8 cellular contexts compared by ENCODE assay signal in genomic region chr12:96343347-96343954, GRCh38. TPM values are rescaled to one million over a fixed set of nuclear protein-coding genes. Genes with fewer than 3 reads are reported as not detected.
A peak's percentile ranks its signal among the peaks of the same experiment; 100 is the strongest.
DNase-seq lines count a peak whose midpoint lies in the region; ATAC-seq and TF ChIP-seq lines count a peak whose summit lies in the region.

No MANE protein-coding gene starts in this region.

- no peaks in the 10 kb centered on the region for H3K36me3 ChIP-seq in CD8-positive, alpha-beta memory T cell (ENCODE audit: insufficient read depth, low read length)
- peaks cover 0 to 38% of the 10 kb centered on the region in 2 experiments for H3K36me3 ChIP-seq in SK-N-SH (replicated peaks in 1 of 2; ENCODE audit: control insufficient read depth in 1 of 2, insufficient read depth in 2 of 2, low read length in 1 of 2)

- no peak for TF ChIP-seq CTCF in SK-N-SH (IDR thresholded peaks at IDR 0.05)
- TF ChIP-seq CTCF in coronary artery (IDR thresholded peaks at IDR 0.05), result no peak

- H3K4me3 ChIP-seq in CD8-positive, alpha-beta memory T cell (ENCODE audit: low read length), result no peak overlapping the region
- H3K4me3 ChIP-seq in SK-N-SH (ENCODE audit: low read depth in 2 of 2, low read length in 1 of 2) (no peak overlapping the region), coronary artery (no peak overlapping the region)

- peak overlapping the region in 7 of 8 donors; percentile 22 to 79 (median 58) for H3K27ac Mint-ChIP-seq in CD8-positive, alpha-beta memory T cell
- peak overlapping the region; percentile 64 for H3K27ac Mint-ChIP-seq in activated naive CD8-positive, alpha-beta T cell

- peaks cover 99% of the 10 kb centered on the region for H3K79me2 ChIP-seq in SK-N-SH (ENCODE audit: insufficient read depth)

- POLR2A ChIA-PET in CD8-positive, alpha-beta memory T cell (lab: Charles Lee), result interaction anchor here (0.6 to 1.1 kb wide), 2 partner anchors 50 to 57 kb away, joined by 3 to 4 read pairs; partner anchors contain the start of gene CDK17
- POLR2A ChIA-PET in SK-N-SH (lab: Yijun Ruan, JAX), result no interaction called here

- H3K36me3 Mint-ChIP-seq in CD8-positive, alpha-beta memory T cell, result peaks cover 13 to 24% (median 22%) of the 10 kb centered on the region in 3 donors
- H3K36me3 Mint-ChIP-seq in activated naive CD8-positive, alpha-beta T cell, result peaks cover 22% of the 10 kb centered on the region

- H3K4me1 ChIP-seq in CD8-positive, alpha-beta memory T cell (ENCODE audit: insufficient read depth, low read length), result peaks cover 35% of the 10 kb centered on the region
- H3K4me1 ChIP-seq in SK-N-SH (ENCODE audit: control insufficient read depth in 1 of 2, insufficient read depth in 2 of 2, low read depth in 1 of 2, low read length in 1 of 2), result no peaks in the 10 kb centered on the region

- H4K20me1 ChIP-seq in SK-N-SH (ENCODE audit: insufficient read depth), result peaks cover 33% of the 10 kb centered on the region

- H3K27ac ChIP-seq in CD8-positive, alpha-beta memory T cell (ENCODE audit: low read depth, low read length), result no peak overlapping the region
- H3K27ac ChIP-seq in SK-N-SH (ENCODE audit: low read depth in 2 of 2, low read length in 1 of 2) (no peak overlapping the region), coronary artery (no peak overlapping the region)

- no peak overlapping the region for H3K4me2 ChIP-seq in SK-N-SH

- H3K9me3 Mint-ChIP-seq in CD8-positive, alpha-beta memory T cell, result peaks cover 11 to 24% (median 20%) of the 10 kb centered on the region in 5 donors
- peaks cover 17% of the 10 kb centered on the region for H3K9me3 Mint-ChIP-seq in activated naive CD8-positive, alpha-beta T cell (ENCODE audit: low read depth)

- DNase-seq in CD8-positive, alpha-beta memory T cell, result peak in 1 of 5 donors; percentile 48
- DNase-seq in NOMO-1 (lab: John Stamatoyannopoulos, UW; ENCODE audit: unreplicated experiment in 2 of 2), result no peak
- DNase-seq in SK-N-SH, result no peak
- no peak for DNase-seq in coronary artery (ENCODE audit: low spot score)
- no peak for DNase-seq in stimulated activated CD4-positive, alpha-beta T cell treated with anti-CD3 and anti-CD28 coated beads, Interleukin-15, amount 100 ng/mL, for 24 hours

- H3F3A ChIP-seq in SK-N-SH (replicated peaks; ENCODE audit: insufficient read depth), result peaks cover 4% of the 10 kb centered on the region

- H3K9ac ChIP-seq in SK-N-SH, result no peak overlapping the region

- H3K9me3 ChIP-seq in CD8-positive, alpha-beta memory T cell (ENCODE audit: low read length), result no peaks in the 10 kb centered on the region
- peaks cover 11% of the 10 kb centered on the region for H3K9me3 ChIP-seq in SK-N-SH

- H3K27me3 ChIP-seq in CD8-positive, alpha-beta memory T cell (ENCODE audit: insufficient read depth, low read length, poor library complexity, severe bottlenecking), result no peaks in the 10 kb centered on the region
- H3K27me3 ChIP-seq in SK-N-SH (ENCODE audit: insufficient read depth), result no peaks in the 10 kb centered on the region

- 100% methylated on average over 3 of the region's 3 CpGs for WGBS in SK-N-SH (ENCODE audit: low lambda C conversion rate)

- TF ChIP-seq EP300 in SK-N-SH (IDR thresholded peaks at IDR 0.05; ENCODE audit: borderline replicate concordance in 1 of 2, low read depth in 1 of 2, low read length in 1 of 2), result no peak

- peaks cover 58 to 77% (median 75%) of the 10 kb centered on the region in 3 donors for H3K4me1 Mint-ChIP-seq in CD8-positive, alpha-beta memory T cell
- H3K4me1 Mint-ChIP-seq in activated naive CD8-positive, alpha-beta T cell (ENCODE audit: low read depth), result peaks cover 58% of the 10 kb centered on the region

- no peaks in the 10 kb centered on the region for H3K9me2 ChIP-seq in SK-N-SH

- peak; percentile 60 for ATAC-seq in GM19043 (IDR thresholded peaks at IDR 0.05; ENCODE audit: low read depth, unreplicated experiment)
- ATAC-seq in HG03095 (IDR thresholded peaks at IDR 0.05; ENCODE audit: unreplicated experiment), result peak; percentile 77

- no peak overlapping the region for H2AFZ ChIP-seq in SK-N-SH (ENCODE audit: low read depth)

- CTCF ChIA-PET in CD8-positive, alpha-beta memory T cell (lab: Charles Lee), result interaction anchor here (1.1 to 1.2 kb wide), 2 partner anchors 14 to 173 kb away, joined by 3 read pairs; no protein-coding TSS in a partner anchor
- CTCF ChIA-PET in SK-N-SH (lab: Yijun Ruan, JAX), result interaction anchor here (1.4 kb wide), 1 partner anchor 15 kb away, joined by 4 read pairs; no protein-coding TSS in a partner anchor

- peak overlapping the region; percentile 13 to 69 (median 41) for H3K4me3 Mint-ChIP-seq in CD8-positive, alpha-beta memory T cell
- H3K4me3 Mint-ChIP-seq in activated naive CD8-positive, alpha-beta T cell, result peak overlapping the region; percentile 1

- H3K27me3 Mint-ChIP-seq in CD8-positive, alpha-beta memory T cell, result no peaks in the 10 kb centered on the region
- no peaks in the 10 kb centered on the region for H3K27me3 Mint-ChIP-seq in activated naive CD8-positive, alpha-beta T cell

- TF ChIP-seq RAD21 in SK-N-SH (IDR thresholded peaks at IDR 0.05; ENCODE audit: low read length), result no peak

TF ChIP-seq in SK-N-SH, 30 proteins besides CTCF, POLR2A, EP300 and RAD21:
- TF ChIP-seq MXI1 (IDR thresholded peaks at IDR 0.05; ENCODE audit: low read depth, low read length) (no peak), SMC3 (IDR thresholded peaks at IDR 0.05; ENCODE audit: low read depth, low read length) (no peak), FOXM1 (IDR thresholded peaks at IDR 0.05; ENCODE audit: low read depth) (no peak), TCF12 (IDR thresholded peaks at IDR 0.05) (no peak), SIN3A (IDR thresholded peaks at IDR 0.05; ENCODE audit: borderline replicate concordance, low read depth, low read length) (no peak), FOXJ3 (CRISPR knock-in tag; IDR thresholded peaks at IDR 0.05) (no peak), TAF1 (IDR thresholded peaks at IDR 0.05; ENCODE audit: borderline replicate concordance, low read depth, low read length) (no peak), RFX5 (IDR thresholded peaks at IDR 0.05; ENCODE audit: low read length) (no peak), NFIC (IDR thresholded peaks at IDR 0.05; ENCODE audit: borderline replicate concordance) (no peak), NRF1 (IDR thresholded peaks at IDR 0.05; ENCODE audit: low read depth, low read length) (no peak), CHD2 (IDR thresholded peaks at IDR 0.05; ENCODE audit: low read length, partially characterized antibody) (no peak), FOSL2 (IDR thresholded peaks at IDR 0.05; ENCODE audit: borderline replicate concordance, low read depth) (no peak), PBX3 (IDR thresholded peaks at IDR 0.05) (no peak)
- TF ChIP-seq, protein P1, sequence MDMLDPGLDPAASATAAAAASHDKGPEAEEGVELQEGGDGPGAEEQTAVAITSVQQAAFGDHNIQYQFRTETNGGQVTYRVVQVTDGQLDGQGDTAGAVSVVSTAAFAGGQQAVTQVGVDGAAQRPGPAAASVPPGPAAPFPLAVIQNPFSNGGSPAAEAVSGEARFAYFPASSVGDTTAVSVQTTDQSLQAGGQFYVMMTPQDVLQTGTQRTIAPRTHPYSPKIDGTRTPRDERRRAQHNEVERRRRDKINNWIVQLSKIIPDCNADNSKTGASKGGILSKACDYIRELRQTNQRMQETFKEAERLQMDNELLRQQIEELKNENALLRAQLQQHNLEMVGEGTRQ (IDR thresholded peaks at IDR 0.05; ENCODE audit: borderline replicate concordance, low read depth, low read length), result no peak
- TF ChIP-seq, protein P2, sequence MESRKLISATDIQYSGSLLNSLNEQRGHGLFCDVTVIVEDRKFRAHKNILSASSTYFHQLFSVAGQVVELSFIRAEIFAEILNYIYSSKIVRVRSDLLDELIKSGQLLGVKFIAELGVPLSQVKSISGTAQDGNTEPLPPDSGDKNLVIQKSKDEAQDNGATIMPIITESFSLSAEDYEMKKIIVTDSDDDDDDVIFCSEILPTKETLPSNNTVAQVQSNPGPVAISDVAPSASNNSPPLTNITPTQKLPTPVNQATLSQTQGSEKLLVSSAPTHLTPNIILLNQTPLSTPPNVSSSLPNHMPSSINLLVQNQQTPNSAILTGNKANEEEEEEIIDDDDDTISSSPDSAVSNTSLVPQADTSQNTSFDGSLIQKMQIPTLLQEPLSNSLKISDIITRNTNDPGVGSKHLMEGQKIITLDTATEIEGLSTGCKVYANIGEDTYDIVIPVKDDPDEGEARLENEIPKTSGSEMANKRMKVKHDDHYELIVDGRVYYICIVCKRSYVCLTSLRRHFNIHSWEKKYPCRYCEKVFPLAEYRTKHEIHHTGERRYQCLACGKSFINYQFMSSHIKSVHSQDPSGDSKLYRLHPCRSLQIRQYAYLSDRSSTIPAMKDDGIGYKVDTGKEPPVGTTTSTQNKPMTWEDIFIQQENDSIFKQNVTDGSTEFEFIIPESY (IDR thresholded peaks at IDR 0.05; ENCODE audit: borderline replicate concordance, low read depth), result no peak
- TF ChIP-seq, protein P3, sequence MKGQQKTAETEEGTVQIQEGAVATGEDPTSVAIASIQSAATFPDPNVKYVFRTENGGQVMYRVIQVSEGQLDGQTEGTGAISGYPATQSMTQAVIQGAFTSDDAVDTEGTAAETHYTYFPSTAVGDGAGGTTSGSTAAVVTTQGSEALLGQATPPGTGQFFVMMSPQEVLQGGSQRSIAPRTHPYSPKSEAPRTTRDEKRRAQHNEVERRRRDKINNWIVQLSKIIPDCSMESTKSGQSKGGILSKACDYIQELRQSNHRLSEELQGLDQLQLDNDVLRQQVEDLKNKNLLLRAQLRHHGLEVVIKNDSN (IDR thresholded peaks at IDR 0.05; ENCODE audit: borderline replicate concordance, low read depth), result no peak

RNA-seq across cellular contexts. Expression of gene CDK17, which starts 56.8 kb away (rescaled TPM):
- 10 to 100 TPM; 34.6 to 36.0 TPM for total RNA-seq in CD8-positive, alpha-beta memory T cell
- polyA plus RNA-seq in CD8-positive, alpha-beta memory T cell, result 40.0 TPM
- 11.7 and 12.4 TPM in 2 replicates for polyA plus RNA-seq in SK-N-SH (2012; rRNA removed)
- polyA plus RNA-seq in SK-N-SH (2012; cell fraction: cytosol; rRNA removed), result 14.0 and 16.6 TPM in 2 replicates
- polyA plus RNA-seq in SK-N-SH (2012; cell fraction: nucleus; rRNA removed), result 12.6 and 24.0 TPM in 2 replicates
